Comparison of ENCODE assay signal across 8 cellular contexts in the genomic region with DNA sequence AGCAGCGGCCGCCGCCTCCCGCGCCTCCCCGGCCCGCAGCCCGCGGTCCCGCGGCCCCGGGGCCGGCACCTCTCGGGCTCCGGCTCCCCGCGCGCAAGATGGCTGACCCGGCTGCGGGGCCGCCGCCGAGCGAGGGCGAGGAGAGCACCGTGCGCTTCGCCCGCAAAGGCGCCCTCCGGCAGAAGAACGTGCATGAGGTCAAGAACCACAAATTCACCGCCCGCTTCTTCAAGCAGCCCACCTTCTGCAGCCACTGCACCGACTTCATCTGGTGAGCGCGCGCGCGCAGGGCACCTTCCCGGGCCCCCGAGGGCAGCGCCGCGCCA. TPM values are rescaled to one million over a fixed set of nuclear protein-coding genes. Genes with fewer than 3 reads are reported as not detected.
DNase-seq lines count a peak whose midpoint lies in the region; ATAC-seq and TF ChIP-seq lines count a peak whose summit lies in the region.

No MANE protein-coding gene starts in this region.

- H3K9me3 ChIP-seq in A673 (ENCODE audit: low read depth, low read length, poor library complexity, severe bottlenecking) = no peaks in the 10 kb centered on the region
- no peaks in the 10 kb centered on the region for H3K9me3 ChIP-seq in left lung

- CTCF ChIA-PET in A673 (lab: Charles Lee) = no interaction called here

- H3K36me3 ChIP-seq in A673 (ENCODE audit: insufficient read depth, low read length, poor library complexity, severe bottlenecking) (no peaks in the 10 kb centered on the region), left lung (no peaks in the 10 kb centered on the region)

- intact Hi-C loops in A673 (cut with micrococcal nuclease; ENCODE audit: unreplicated experiment) = no loop called here
- intact Hi-C loops in left lung (cut with DNase I) = no loop called here

- TF ChIP-seq CTCF in A673 (conservative IDR thresholded peaks at IDR 0.05; ENCODE audit: low read depth, low read length) (no peak), left lung (IDR thresholded peaks at IDR 0.05) (no peak)

- peak; percentile 14 for ATAC-seq in GM19452 (IDR thresholded peaks at IDR 0.05; ENCODE audit: unreplicated experiment)
- ATAC-seq in left lung = no peak

- H3K27ac ChIP-seq in A673 (ENCODE audit: low read depth, low read length, poor library complexity, severe bottlenecking) (peak overlapping the region; percentile 68), left lung (peak overlapping the region in 1 of 2 donors; percentile 90)

- POLR2A ChIA-PET in A673 (lab: Charles Lee; ENCODE audit: low non-redundant PET) = interaction anchor here (0.6 kb wide), 1 partner anchor 22 kb away, joined by 5 read pairs; no protein-coding TSS in a partner anchor

- BruUV-seq in A673 (replicated peaks; lab: Mats Ljungman, UMichigan) = no TSS peak

- H3K4me3 ChIP-seq in A673 (ENCODE audit: low read depth, low read length, poor library complexity, severe bottlenecking) (peak overlapping the region; percentile 87), left lung (peak overlapping the region; percentile 28 to 69)

- H3K27me3 ChIP-seq in A673 (replicated peaks; ENCODE audit: insufficient read depth, low read depth, low read length, poor library complexity) (no peaks in the 10 kb centered on the region), left lung (peaks cover 0 to 44% of the 10 kb centered on the region in 2 donors)

- DNase-seq in A673 (ENCODE audit: low spot score) (no peak), OCI-M1 (lab: John Stamatoyannopoulos, UW) (peak; percentile 59), left lung (no peak), NCI-H345 (lab: John Stamatoyannopoulos, UW) (no peak), AG20443 (ENCODE audit: low spot score) (no peak), GM03348 (ENCODE audit: low spot score) (no peak), NCI-H1105 treated with DMSO at 0.1 percent for 48 hours (lab: John Stamatoyannopoulos, UW) (no peak)

- H3K4me1 ChIP-seq in A673 (ENCODE audit: insufficient read depth, low read length, poor library complexity, severe bottlenecking) = peaks cover 29% of the 10 kb centered on the region
- H3K4me1 ChIP-seq in left lung = peaks cover 0 to 31% of the 10 kb centered on the region in 2 donors

RNA-seq across cellular contexts. Expression of gene PRKCB, which starts 0.3 kb away (rescaled TPM):
- total RNA-seq in A673 (2021) = 158 and 171 TPM in 2 replicates
- total RNA-seq in left lung = 10 to 100 TPM; 13.5 to 41.8 TPM
